1 cellular context compared by ENCODE assay signal in the genomic region with DNA sequence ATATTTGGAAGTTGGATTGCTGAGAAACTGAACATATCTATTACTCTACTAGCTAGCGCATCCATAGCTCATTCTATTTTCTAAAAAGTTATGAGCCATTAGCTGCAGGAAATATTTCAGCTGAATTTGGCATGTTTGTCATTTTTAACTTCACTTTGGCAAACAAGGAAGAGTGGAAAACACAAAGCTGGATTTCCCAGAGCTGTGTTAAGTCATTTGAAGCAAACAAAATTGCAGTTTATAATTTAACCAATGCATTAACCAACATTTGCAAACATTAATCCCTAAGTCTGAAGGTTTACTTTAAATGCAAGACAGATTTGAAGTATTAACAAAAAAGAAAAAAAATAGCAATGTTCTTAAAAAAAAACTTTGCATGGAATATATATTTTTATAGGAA.
TF ChIP-seq lines count a peak whose summit lies in the region.

No MANE protein-coding gene starts in this region.

TF ChIP-seq in HepG2, 621 proteins besides CTCF, POLR2A, EP300 and RAD21 (continued from another document):
- no peak for TF ChIP-seq ZNF407 (CRISPR knock-in tag; IDR thresholded peaks at IDR 0.05; ENCODE audit: not compliant biosample characterization)
